19 cellular contexts compared by ENCODE assay signal in genomic region chr16:50617630-50618184, GRCh38.
DNase-seq lines count a peak whose midpoint lies in the region; ATAC-seq, FAIRE-seq and TF ChIP-seq lines count a peak whose summit lies in the region.
"Had no signal": no experiment of that assay in that cellular context is flagged by ENCODE, and none has a peak within 500 bp of the region (broad histone marks: within the 10 kb centered on the region; RNA-seq: fewer than 3 reads in every experiment).

No MANE protein-coding gene starts in this region.

- no peaks in the 10 kb centered on the region for H3K36me3 ChIP-seq in BLaER1 treated with 17β-estradiol and CSF1 and Interleukin-3, amounts not matched to agents 10 nM and 100 nM
- H3K36me3 ChIP-seq in OCI-LY3 (replicated peaks; ENCODE audit: low read depth, low read length) (no peaks in the 10 kb centered on the region), HepG2 (replicated peaks in 1 of 2; ENCODE audit: control insufficient read depth in 1 of 2, insufficient read depth in 2 of 2, low read length in 2 of 2) (peaks cover 79 to 99% of the 10 kb centered on the region in 2 experiments), rectal smooth muscle tissue (ENCODE audit: control insufficient read depth, insufficient read depth, low read length) (no peaks in the 10 kb centered on the region)

- H3K9me3 ChIP-seq in BLaER1 treated with 17β-estradiol and CSF1 and Interleukin-3, amounts not matched to agents 10 nM and 100 nM (replicated peaks in 1 of 11) = no peaks in the 10 kb centered on the region
- no peaks in the 10 kb centered on the region for H3K9me3 ChIP-seq in OCI-LY3 (ENCODE audit: insufficient read depth, low read length)
- H3K9me3 ChIP-seq in HepG2 (ENCODE audit: low read length) = no peaks in the 10 kb centered on the region

- DNase-seq in HepG2 (ENCODE audit: low spot score) (peak; percentile 57), NCI-H2196 (lab: John Stamatoyannopoulos, UW; ENCODE audit: unreplicated experiment) (no peak), activated T-cell treated with anti-CD3 and anti-CD28 coated beads for 4 hours (no peak)
- DNase-seq: AML-193, Calu3, DMS79, GM23248, MV-4-11, NCI-H1436 treated with DMSO at 0.1 percent for 48 hours, NCI-H2029 treated with DMSO at 0.1 percent for 48 hours, NCI-H2171 treated with DMSO at 0.1 percent for 48 hours, NCI-H748 treated with DMSO at 0.1 percent for 48 hours, PC-9 had no signal

- TF ChIP-seq CTCF in OCI-LY3 (IDR thresholded peaks at IDR 0.05; ENCODE audit: low read depth, low read length) (no peak), HepG2 (CRISPR knock-in tag; IDR thresholded peaks at IDR 0.05) (no peak)

- in situ Hi-C loops in HepG2 (cut with HindIII; ENCODE audit: extremely low pct_ligation_motif_present, low pct_unique_long_range_greater_than_20kb) = no loop called here

- H4K20me1 ChIP-seq in BLaER1 treated with 17β-estradiol and CSF1 and Interleukin-3, amounts not matched to agents 10 nM and 100 nM = no peaks in the 10 kb centered on the region
- no peaks in the 10 kb centered on the region for H4K20me1 ChIP-seq in OCI-LY3 (ENCODE audit: insufficient read depth, low read length)
- peaks cover 79% of the 10 kb centered on the region for H4K20me1 ChIP-seq in HepG2 (ENCODE audit: insufficient read depth, low read length)

- POLR2A ChIA-PET in HepG2 (lab: Yijun Ruan, JAX) = interaction anchor here (1.3 to 1.4 kb wide), 3 partner anchors 11 to 70 kb away, joined by 3 read pairs; partner anchors contain the start of gene NKD1

- ATAC-seq in HepG2 (peak; percentile 23), GM21737 (IDR thresholded peaks at IDR 0.05; ENCODE audit: unreplicated experiment) (no peak)

- WGBS in HepG2 (ENCODE audit: low lambda C conversion rate) = 72% methylated on average over 2 of the region's 2 CpGs

- H3K79me2 ChIP-seq in OCI-LY3 (ENCODE audit: low read length) (no peaks in the 10 kb centered on the region), HepG2 (ENCODE audit: insufficient read depth, low read length) (peaks cover 23% of the 10 kb centered on the region)

- intact Hi-C loops in HepG2 (cut with micrococcal nuclease; ENCODE audit: unreplicated experiment) = no loop called here

- no peak for FAIRE-seq in HepG2 (lab: Jason Lieb, UNC)
- FAIRE-seq: HTR-8/SVneo had no signal

- TF ChIP-seq POLR2A in HepG2 (IDR thresholded peaks at IDR 0.05; ENCODE audit: insufficient read depth in 1 of 2, low read depth in 2 of 2, low read length in 2 of 2) = no peak

- H3K27me3 ChIP-seq in BLaER1 treated with 17β-estradiol and CSF1 and Interleukin-3, amounts not matched to agents 10 nM and 100 nM = no peaks in the 10 kb centered on the region
- H3K27me3 ChIP-seq in OCI-LY3 (ENCODE audit: low read depth, low read length) (no peaks in the 10 kb centered on the region), HepG2 (ENCODE audit: control insufficient read depth in 1 of 2, insufficient read depth in 2 of 2, low read length in 2 of 2) (no peaks in the 10 kb centered on the region), rectal smooth muscle tissue (ENCODE audit: control insufficient read depth, insufficient read depth, low read length) (no peaks in the 10 kb centered on the region)

- no peak overlapping the region for H3K4me3 ChIP-seq in BLaER1 treated with 17β-estradiol and CSF1 and Interleukin-3, amounts not matched to agents 10 nM and 100 nM
- H3K4me3 ChIP-seq in OCI-LY3 (ENCODE audit: low read length) (no peak overlapping the region), HepG2 (replicated peaks in 1 of 3; ENCODE audit: insufficient read depth in 1 of 3, low read depth in 2 of 3, low read length in 3 of 3) (no peak overlapping the region), rectal smooth muscle tissue (ENCODE audit: low read length) (no peak overlapping the region)
- H3K4me3 ChIP-seq: GM23248, PC-9 had no signal

- peak overlapping the region in 6 of 11 experiments; percentile 17 to 66 (median 52); a peak in 9 of 22 replicates for H3K27ac ChIP-seq in BLaER1 treated with 17β-estradiol and CSF1 and Interleukin-3, amounts not matched to agents 10 nM and 100 nM
- H3K27ac ChIP-seq in OCI-LY3 (ENCODE audit: low read length) (no peak overlapping the region), HepG2 (ENCODE audit: extremely low read length, insufficient read depth, low read length) (peak overlapping the region; percentile 67), rectal smooth muscle tissue (ENCODE audit: low read depth, low read length) (peak overlapping the region; percentile 75)
- H3K27ac ChIP-seq: GM23248, HL-60, PC-9 had no signal

- H2AFZ ChIP-seq in OCI-LY3 (ENCODE audit: low read depth, low read length) = no peak overlapping the region
- H2AFZ ChIP-seq in HepG2 (ENCODE audit: low read length) = no peak overlapping the region
- H2AFZ ChIP-seq: GM23248, PC-9 had no signal

- CTCF ChIA-PET in HepG2 (lab: Yijun Ruan, JAX; ENCODE audit: low intra/inter-chr PET ratio, low total read pairs) = no interaction called here

- TF ChIP-seq EP300 in HepG2 (IDR thresholded peaks at IDR 0.05; ENCODE audit: low read depth in 2 of 2, low read length in 2 of 2) (peak in 1 of 2 experiments; percentile 22; a peak in 1 of 4 replicates), HepG2 (CRISPR knock-in tag; IDR thresholded peaks at IDR 0.05; ENCODE audit: borderline replicate concordance) (no peak; the same call in none of the 2 replicates)

- peak overlapping the region; percentile 55 to 98 (median 89) for H3K4me2 ChIP-seq in BLaER1 treated with 17β-estradiol and CSF1 and Interleukin-3, amounts not matched to agents 10 nM and 100 nM
- H3K4me2 ChIP-seq in OCI-LY3 (ENCODE audit: low read length) = peak overlapping the region; percentile 10; the same call in 1 of the 2 replicates
- no peak overlapping the region for H3K4me2 ChIP-seq in HepG2 (ENCODE audit: low read depth, low read length)
- H3K4me2 ChIP-seq: PC-9 had no signal

- H3K9ac ChIP-seq in BLaER1 treated with 17β-estradiol and CSF1 and Interleukin-3, amounts not matched to agents 10 nM and 100 nM = peak overlapping the region in 4 of 11 experiments; percentile 13 to 45 (median 28); a peak in 4 of 22 replicates
- no peak overlapping the region for H3K9ac ChIP-seq in OCI-LY3 (ENCODE audit: low read length)
- no peak overlapping the region; the same call in 1 of the 2 replicates for H3K9ac ChIP-seq in HepG2 (ENCODE audit: insufficient read depth, low read depth, low read length)
- no peak overlapping the region for H3K9ac ChIP-seq in rectal smooth muscle tissue (ENCODE audit: low read length)
- H3K9ac ChIP-seq: GM23248 had no signal

- TF ChIP-seq RAD21 in HepG2 (CRISPR knock-in tag; IDR thresholded peaks at IDR 0.05) = no peak

- BruUV-seq in HepG2 (replicated peaks; lab: Mats Ljungman, UMichigan) = TSS peak; percentile 0

- peaks cover 32 to 84% (median 73%) of the 10 kb centered on the region in 10 experiments for H3K4me1 ChIP-seq in BLaER1 treated with 17β-estradiol and CSF1 and Interleukin-3, amounts not matched to agents 10 nM and 100 nM
- H3K4me1 ChIP-seq in OCI-LY3 (ENCODE audit: low read length) (peaks cover 24% of the 10 kb centered on the region), HepG2 (ENCODE audit: insufficient read depth, low read length) (peaks cover 86% of the 10 kb centered on the region), rectal smooth muscle tissue (ENCODE audit: control insufficient read depth, insufficient read depth, low read length) (peaks cover 43% of the 10 kb centered on the region)

TF ChIP-seq in HepG2, 621 proteins besides CTCF, POLR2A, EP300 and RAD21 (continues in another document):
- TF ChIP-seq NFKBIZ (CRISPR knock-in tag; IDR thresholded peaks at IDR 0.05) (0 out of 2 replicates have a peak, but pooled peaks have one; percentile 19), TAF15 (IDR thresholded peaks at IDR 0.05; ENCODE audit: low read depth, low read length, poor library complexity, severe bottlenecking) (no peak), MYPOP (CRISPR knock-in tag; IDR thresholded peaks at IDR 0.05) (no peak)
